Comparison of ENCODE assay signal across 1 cellular context in the genomic region with DNA sequence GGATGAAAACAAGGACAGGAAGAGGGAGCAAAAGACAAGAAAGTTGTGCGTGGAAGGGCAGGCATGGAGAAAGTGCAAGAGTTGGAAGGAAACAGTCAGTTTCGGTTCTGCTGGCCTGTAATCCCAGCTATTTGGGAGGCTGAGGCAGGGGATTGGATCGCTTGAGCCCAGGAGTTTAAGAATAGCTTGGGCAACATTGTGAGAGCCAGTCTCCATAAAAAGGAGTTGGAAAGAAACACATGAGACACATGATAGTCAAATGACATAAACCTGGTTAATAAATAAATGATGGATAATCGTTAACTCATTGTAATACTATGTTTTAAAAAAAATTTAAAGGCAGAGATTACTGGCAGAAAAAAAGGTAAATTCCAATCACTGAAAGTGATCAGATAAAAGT.
TF ChIP-seq lines count a peak whose summit lies in the region.

No MANE protein-coding gene starts in this region.

TF ChIP-seq in GM23338, 12 proteins besides CTCF, POLR2A, EP300 and RAD21 (continued from another document):
- TF ChIP-seq EZH2 (IDR thresholded peaks at IDR 0.05; ENCODE audit: low read depth, unreplicated experiment) (no peak), NANOG (IDR thresholded peaks at IDR 0.05; ENCODE audit: borderline replicate concordance) (no peak), JUNB (IDR thresholded peaks at IDR 0.05; ENCODE audit: unreplicated experiment) (no peak)
- TF ChIP-seq, protein P1, sequence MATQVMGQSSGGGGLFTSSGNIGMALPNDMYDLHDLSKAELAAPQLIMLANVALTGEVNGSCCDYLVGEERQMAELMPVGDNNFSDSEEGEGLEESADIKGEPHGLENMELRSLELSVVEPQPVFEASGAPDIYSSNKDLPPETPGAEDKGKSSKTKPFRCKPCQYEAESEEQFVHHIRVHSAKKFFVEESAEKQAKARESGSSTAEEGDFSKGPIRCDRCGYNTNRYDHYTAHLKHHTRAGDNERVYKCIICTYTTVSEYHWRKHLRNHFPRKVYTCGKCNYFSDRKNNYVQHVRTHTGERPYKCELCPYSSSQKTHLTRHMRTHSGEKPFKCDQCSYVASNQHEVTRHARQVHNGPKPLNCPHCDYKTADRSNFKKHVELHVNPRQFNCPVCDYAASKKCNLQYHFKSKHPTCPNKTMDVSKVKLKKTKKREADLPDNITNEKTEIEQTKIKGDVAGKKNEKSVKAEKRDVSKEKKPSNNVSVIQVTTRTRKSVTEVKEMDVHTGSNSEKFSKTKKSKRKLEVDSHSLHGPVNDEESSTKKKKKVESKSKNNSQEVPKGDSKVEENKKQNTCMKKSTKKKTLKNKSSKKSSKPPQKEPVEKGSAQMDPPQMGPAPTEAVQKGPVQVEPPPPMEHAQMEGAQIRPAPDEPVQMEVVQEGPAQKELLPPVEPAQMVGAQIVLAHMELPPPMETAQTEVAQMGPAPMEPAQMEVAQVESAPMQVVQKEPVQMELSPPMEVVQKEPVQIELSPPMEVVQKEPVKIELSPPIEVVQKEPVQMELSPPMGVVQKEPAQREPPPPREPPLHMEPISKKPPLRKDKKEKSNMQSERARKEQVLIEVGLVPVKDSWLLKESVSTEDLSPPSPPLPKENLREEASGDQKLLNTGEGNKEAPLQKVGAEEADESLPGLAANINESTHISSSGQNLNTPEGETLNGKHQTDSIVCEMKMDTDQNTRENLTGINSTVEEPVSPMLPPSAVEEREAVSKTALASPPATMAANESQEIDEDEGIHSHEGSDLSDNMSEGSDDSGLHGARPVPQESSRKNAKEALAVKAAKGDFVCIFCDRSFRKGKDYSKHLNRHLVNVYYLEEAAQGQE (IDR thresholded peaks at IDR 0.05; ENCODE audit: unreplicated experiment): no peak
